In genomic region chr12:18304609-18305008, GRCh38 we compare ENCODE assay signal across 38 cellular contexts. TPM values are rescaled to one million over a fixed set of nuclear protein-coding genes. Genes with fewer than 3 reads are reported as not detected.
"Had no signal": no experiment of that assay in that cellular context is flagged by ENCODE, and none has a peak within 500 bp of the region (broad histone marks: within the 10 kb centered on the region; RNA-seq: fewer than 3 reads in every experiment).

No MANE protein-coding gene starts in this region.

- H3K36me3 Mint-ChIP-seq: activated CD4-positive, alpha-beta memory T cell treated with anti-CD3 and anti-CD28 coated beads for 36 hours; activated naive CD8-positive, alpha-beta T cell treated with anti-CD3 and anti-CD28 coated beads for 36 hours; brain had no signal

- DNase-seq: activated B cell treated with CpG ODN at 0.5 μM for 24 hours; activated CD4-positive, alpha-beta memory T cell treated with anti-CD3 and anti-CD28 coated beads for 36 hours; activated CD4-positive, alpha-beta T cell treated with anti-CD3 and anti-CD28 coated beads for 4 hours; activated CD4-positive, alpha-beta T cell treated with anti-CD3 and anti-CD28 coated beads, Interleukin-2, amount 10 ng/mL, durations not matched to agents 24 days and 14 days; activated CD4-positive, alpha-beta T cell treated with anti-CD3 and anti-CD28 coated beads, Interleukin-2, amount 50 U/mL, for 1 hour; activated CD4-positive, alpha-beta T cell treated with anti-CD3 and anti-CD28 coated beads, Interleukin-2, amount 50 U/mL, for 4 hours; activated CD4-positive, CD25-positive, alpha-beta regulatory T cell treated with anti-CD3 and anti-CD28 coated beads, Interleukin-2, amount 50 U/mL, for 72 hours; activated CD8-positive, alpha-beta memory T cell treated with anti-CD3 and anti-CD28 coated beads, Interleukin-2, amount 50 U/mL, for 4 hours; activated CD8-positive, alpha-beta T cell treated with anti-CD3 and anti-CD28 coated beads for 36 hours; activated effector memory CD4-positive, alpha-beta T cell treated with anti-CD3 and anti-CD28 coated beads, Interleukin-2, amount 50 U/mL, for 16 hours; activated gamma-delta T cell treated with Interleukin-2 at 50 U/mL for 16 hours; activated naive CD4-positive, alpha-beta T cell; activated naive CD4-positive, alpha-beta T cell treated with anti-CD3 and anti-CD28 coated beads for 36 hours; activated naive CD4-positive, alpha-beta T cell treated with anti-CD3 and anti-CD28 coated beads, Interleukin-2, amount 50 U/mL, for 16 hours; activated naive CD8-positive, alpha-beta T cell treated with anti-CD3 and anti-CD28 coated beads for 36 hours; activated T-cell treated with anti-CD3 and anti-CD28 coated beads for 4 hours; activated T-cell treated with anti-CD3 and anti-CD28 coated beads, Interleukin-2, amount 50 U/mL, for 1 hour; activated T-cell treated with anti-CD3 and anti-CD28 coated beads, Interleukin-2, amount 50 U/mL, for 4 hours; activated T-cell treated with anti-CD3 and anti-CD28 coated beads, Interleukin-2, amount 50 U/mL, for 72 hours; adrenal gland; amniotic stem cell; aorta; T-helper 1 cell; T-helper 2 cell; T-helper 9 cell had no signal

- H3K27me3 ChIP-seq: adrenal gland, cardiac muscle cell had no signal

- H3K9me3 ChIP-seq: adrenal gland had no signal

- H3K27me3 Mint-ChIP-seq: activated B cell treated with CpG ODN at 0.5 μM for 24 hours; activated CD4-positive, alpha-beta memory T cell treated with anti-CD3 and anti-CD28 coated beads for 36 hours; activated CD4-positive, alpha-beta T cell treated with anti-CD3 and anti-CD28 coated beads, Interleukin-2, amount 10 ng/mL, durations not matched to agents 24 days and 14 days; activated CD8-positive, alpha-beta T cell treated with anti-CD3 and anti-CD28 coated beads for 36 hours; activated naive CD8-positive, alpha-beta T cell treated with anti-CD3 and anti-CD28 coated beads for 36 hours; activated T-helper 17 cell treated with anti-CD3 and anti-CD28 coated beads, Interleukin-2, amount 50 U/mL, for 72 hours; central memory CD8-positive, alpha-beta T cell had no signal

- H3K27ac ChIP-seq: adrenal gland, cardiac muscle cell, VCaP had no signal

- H3K36me3 ChIP-seq: adrenal gland, cardiac muscle cell had no signal

- H3K4me3 ChIP-seq: adrenal gland, cardiac muscle cell had no signal

- H3K27ac Mint-ChIP-seq: activated B cell treated with CpG ODN at 0.5 μM for 24 hours; activated CD4-positive, alpha-beta memory T cell treated with anti-CD3 and anti-CD28 coated beads for 36 hours; activated CD4-positive, alpha-beta T cell treated with anti-CD3 and anti-CD28 coated beads, Interleukin-2, amount 10 ng/mL, durations not matched to agents 24 days and 14 days; activated CD8-positive, alpha-beta T cell treated with anti-CD3 and anti-CD28 coated beads for 36 hours; activated naive CD4-positive, alpha-beta T cell treated with anti-CD3 and anti-CD28 coated beads for 36 hours; activated naive CD4-positive, alpha-beta T cell treated with anti-CD3 and anti-CD28 coated beads, Interleukin-2, amount 50 U/mL, for 72 hours; activated naive CD8-positive, alpha-beta T cell treated with anti-CD3 and anti-CD28 coated beads for 36 hours; activated T-cell treated with anti-CD3 and anti-CD28 coated beads, Interleukin-2, amount 50 U/mL, for 72 hours; activated T-helper 1 cell treated with anti-CD3 and anti-CD28 coated beads, Interleukin-12 subunit alpha, Interleukin-12 subunit beta, Interleukin-2, Interleukin-4 antibody, amounts not matched to agents 30 ng/mL and 10 ng/mL and 1 ng/mL, durations not matched to agents 14 hours and 24 hours and 36 hours; activated T-helper 17 cell treated with anti-CD3 and anti-CD28 coated beads, Interleukin-2, amount 50 U/mL, for 72 hours; brain; T-helper 1 cell treated with Interleukin-12 subunit alpha and Interleukin-12 subunit beta and Interleukin-4 antibody, amounts not matched to agents 30 μg/mL and 1 μg/mL, for 36 hours; T-helper 2 cell treated with Interferon-gamma antibody and Interleukin-4, amounts not matched to agents 5 μg/mL and 100 μg/mL, for 36 hours had no signal

- FAIRE-seq: astrocyte, bronchial epithelial cell, TTC549 had no signal

- H3K4me1 ChIP-seq: adrenal gland had no signal

- H3K4me3 Mint-ChIP-seq: activated B cell treated with CpG ODN at 0.5 μM for 24 hours; activated CD4-positive, alpha-beta memory T cell treated with anti-CD3 and anti-CD28 coated beads for 36 hours; activated CD4-positive, alpha-beta T cell treated with anti-CD3 and anti-CD28 coated beads, Interleukin-2, amount 10 ng/mL, durations not matched to agents 24 days and 14 days; activated CD8-positive, alpha-beta T cell treated with anti-CD3 and anti-CD28 coated beads for 36 hours; activated naive CD4-positive, alpha-beta T cell treated with anti-CD3 and anti-CD28 coated beads for 36 hours; activated naive CD8-positive, alpha-beta T cell treated with anti-CD3 and anti-CD28 coated beads for 36 hours; activated T-cell treated with anti-CD3 and anti-CD28 coated beads, Interleukin-2, amount 50 U/mL, for 4 hours; activated T-cell treated with anti-CD3 and anti-CD28 coated beads, Interleukin-2, amount 50 U/mL, for 72 hours; activated T-helper 1 cell treated with anti-CD3 and anti-CD28 coated beads, Interleukin-12 subunit alpha, Interleukin-12 subunit beta, Interleukin-2, Interleukin-4 antibody, amounts not matched to agents 30 ng/mL and 10 ng/mL and 1 ng/mL, durations not matched to agents 14 hours and 24 hours and 36 hours; activated T-helper 17 cell treated with anti-CD3 and anti-CD28 coated beads, Interleukin-2, amount 50 U/mL, for 72 hours; brain; central memory CD8-positive, alpha-beta T cell; T-helper 1 cell treated with Interleukin-12 subunit alpha and Interleukin-12 subunit beta and Interleukin-4 antibody, amounts not matched to agents 30 μg/mL and 1 μg/mL, for 36 hours; T-helper 2 cell treated with Interferon-gamma antibody and Interleukin-4, amounts not matched to agents 5 μg/mL and 100 μg/mL, for 36 hours had no signal

- H3K9me3 Mint-ChIP-seq: activated CD8-positive, alpha-beta T cell treated with anti-CD3 and anti-CD28 coated beads for 36 hours had no signal

- H3K4me1 Mint-ChIP-seq: activated B cell treated with CpG ODN at 0.5 μM for 24 hours; activated CD4-positive, alpha-beta T cell treated with anti-CD3 and anti-CD28 coated beads, Interleukin-2, amount 10 ng/mL, durations not matched to agents 24 days and 14 days; activated naive CD8-positive, alpha-beta T cell treated with anti-CD3 and anti-CD28 coated beads for 36 hours; activated T-helper 17 cell treated with anti-CD3 and anti-CD28 coated beads, Interleukin-2, amount 50 U/mL, for 72 hours; brain; central memory CD8-positive, alpha-beta T cell had no signal

RNA-seq across cellular contexts. Expression of gene PIK3C2G, which starts 43.3 kb away (rescaled TPM):
- total RNA-seq: activated B cell treated with CpG ODN at 0.5 μM for 24 hours; activated CD4-positive, alpha-beta memory T cell treated with anti-CD3 and anti-CD28 coated beads for 36 hours; activated CD4-positive, alpha-beta T cell treated with anti-CD3 and anti-CD28 coated beads, Interleukin-2, amount 10 ng/mL, durations not matched to agents 24 days and 14 days; activated CD8-positive, alpha-beta memory T cell treated with anti-CD3 and anti-CD28 coated beads for 36 hours; activated CD8-positive, alpha-beta T cell treated with anti-CD3 and anti-CD28 coated beads for 36 hours; activated naive CD4-positive, alpha-beta T cell treated with anti-CD3 and anti-CD28 coated beads for 36 hours; activated naive CD4-positive, alpha-beta T cell treated with anti-CD3 and anti-CD28 coated beads, Interleukin-2, amount 50 U/mL, for 72 hours; activated naive CD8-positive, alpha-beta T cell treated with anti-CD3 and anti-CD28 coated beads for 36 hours; activated T-cell treated with anti-CD3 and anti-CD28 coated beads, Interleukin-2, amount 50 U/mL, for 4 hours; activated T-cell treated with anti-CD3 and anti-CD28 coated beads, Interleukin-2, amount 50 U/mL, for 72 hours; activated T-helper 1 cell treated with anti-CD3 and anti-CD28 coated beads, Interleukin-12 subunit alpha, Interleukin-12 subunit beta, Interleukin-2, Interleukin-4 antibody, amounts not matched to agents 30 ng/mL and 10 ng/mL and 1 ng/mL, durations not matched to agents 14 hours and 24 hours and 36 hours; activated T-helper 17 cell treated with anti-CD3 and anti-CD28 coated beads, Interleukin-2, amount 50 U/mL, for 72 hours; cardiac muscle cell had no signal
- polyA plus RNA-seq: cardiac muscle cell had no signal
